8 cellular contexts compared by ENCODE assay signal in genomic region chr2:221569342-221570278, GRCh38. TPM values are rescaled to one million over a fixed set of nuclear protein-coding genes. Genes with fewer than 3 reads are reported as not detected.
DNase-seq lines count a peak whose midpoint lies in the region; FAIRE-seq lines count a peak whose summit lies in the region.

No MANE protein-coding gene starts in this region.

- no peaks in the 10 kb centered on the region for H3K9me3 ChIP-seq in ES-I3 (ENCODE audit: control insufficient read depth, insufficient read depth, low read length)

- DNase-seq in NCI-H526 treated with DMSO at 0.1 percent for 48 hours (lab: John Stamatoyannopoulos, UW) (peak; percentile 42), glomerular visceral epithelial cell (ENCODE audit: extremely low spot score) (peak; percentile 17), retina (peak; percentile 51), superior temporal gyrus (ENCODE audit: extremely low spot score) (no peak), dedifferentiated amniotic fluid mesenchymal stem cell (ENCODE audit: extremely low spot score) (no peak), urothelium cell line (ENCODE audit: low spot score) (no peak), occipital lobe (lab: John Stamatoyannopoulos, UW) (no peak)

- no peak for FAIRE-seq in urothelium cell line (lab: Jason Lieb, UNC)

- H3K9ac ChIP-seq in ES-I3 (ENCODE audit: low read depth, low read length), result peak overlapping the region; percentile 62; the same call in 1 of the 2 replicates

- H3K36me3 ChIP-seq in ES-I3 (ENCODE audit: insufficient read depth, low read length), result no peaks in the 10 kb centered on the region

- H3K4me1 ChIP-seq in ES-I3 (ENCODE audit: insufficient read depth, low read length), result peaks cover 12% of the 10 kb centered on the region; the same call in 1 of the 2 replicates

RNA-seq across cellular contexts. Expression of gene EPHA4, which starts 2.5 kb away (rescaled TPM):
- total RNA-seq in occipital lobe, result 259 TPM

Comparison
In these comparisons a context has a peak if more than half of its experiments do, and no peak if none do; other contexts are left out.
1. DNase-seq: peak in NCI-H526 treated with DMSO at 0.1 percent for 48 hours (single experiment), glomerular visceral epithelial cell (single experiment) and retina (single experiment); none in superior temporal gyrus (single experiment), dedifferentiated amniotic fluid mesenchymal stem cell (single experiment), urothelium cell line (single experiment) and occipital lobe (single experiment).